ENCODE assay signal across 10 cellular contexts in the genomic region with DNA sequence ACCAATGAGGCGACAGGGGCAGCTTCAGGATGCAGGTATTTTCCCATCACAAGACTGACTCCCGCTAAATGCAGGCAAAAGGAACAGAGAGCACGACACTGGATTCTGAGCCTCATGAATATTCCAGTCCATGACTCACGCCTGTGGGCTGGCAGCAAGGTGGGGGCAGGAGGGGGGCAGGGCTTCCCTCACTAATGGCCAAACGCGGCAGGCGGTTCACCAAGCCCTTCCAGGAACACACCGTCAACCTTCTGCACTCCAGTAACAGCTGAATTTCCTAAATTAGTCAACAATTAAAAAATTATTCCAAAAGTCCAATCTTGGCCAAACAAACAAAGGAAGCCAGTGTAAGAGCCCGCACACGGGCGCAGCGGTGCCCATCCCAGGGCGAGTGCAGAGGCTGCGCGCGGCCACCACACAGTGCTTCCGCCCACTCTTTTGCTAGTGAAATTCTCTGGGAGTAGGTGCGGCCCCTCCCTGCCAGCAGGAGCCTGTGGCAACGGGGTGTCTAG. TPM values are rescaled to one million over a fixed set of nuclear protein-coding genes. Genes with fewer than 3 reads are reported as not detected.
A peak's percentile ranks its signal among the peaks of the same experiment; 100 is the strongest.
DNase-seq lines count a peak whose midpoint lies in the region; ATAC-seq, FAIRE-seq and TF ChIP-seq lines count a peak whose summit lies in the region.
"Had no signal": no experiment of that assay in that cellular context is flagged by ENCODE, and none has a peak within 500 bp of the region (broad histone marks: within the 10 kb centered on the region; RNA-seq: fewer than 3 reads in every experiment).

No MANE protein-coding gene starts in this region.

- H4K20me1 ChIP-seq in osteoblast (ENCODE audit: insufficient read depth, low read length), result peaks cover 6% of the 10 kb centered on the region

- DNase-seq in G401 (ENCODE audit: low spot score) (peak; percentile 64), RWPE1 (ENCODE audit: low spot score) (peak; percentile 51), fibroblast of the conjunctiva (ENCODE audit: low read depth) (peak; percentile 14), osteoblast (ENCODE audit: insufficient read length, low spot score, missing footprints) (peak; percentile 97), GM12891 (ENCODE audit: insufficient read length, low spot score) (no peak), left ventricle myocardium superior (no peak), NCI-H1930 (lab: John Stamatoyannopoulos, UW) (no peak)
- DNase-seq: activated CD4-positive, alpha-beta memory T cell treated with anti-CD3 and anti-CD28 coated beads, Interleukin-2, amount 10 ng/mL, durations not matched to agents 7 days and 5 days; effector CD4-positive, alpha-beta T cell had no signal

- POLR2A ChIA-PET in RWPE1 (lab: Yijun Ruan, JAX; ENCODE audit: low non-redundant PET), result no interaction called here

- no peak for FAIRE-seq in GM12891 (lab: Jason Lieb, UNC)

- peak overlapping the region; percentile 54 for H3K27ac ChIP-seq in RWPE1
- peak overlapping the region; percentile 61 for H3K27ac ChIP-seq in osteoblast (ENCODE audit: low read depth, low read length)

- no peaks in the 10 kb centered on the region for H3K79me2 ChIP-seq in osteoblast (ENCODE audit: insufficient read depth, low read length)

- no peaks in the 10 kb centered on the region for H3K36me3 ChIP-seq in osteoblast (ENCODE audit: insufficient read depth, low read length)

- CTCF ChIA-PET in RWPE1 (lab: Yijun Ruan, JAX), result no interaction called here

- intact Hi-C loops in left ventricle myocardium superior (cut with micrococcal nuclease), result no loop called here

- H3K4me2 ChIP-seq in osteoblast (ENCODE audit: insufficient read depth, low read length), result no peak overlapping the region

- no peak overlapping the region for H2AFZ ChIP-seq in osteoblast (ENCODE audit: low read length)

- H3K27me3 ChIP-seq in osteoblast (ENCODE audit: insufficient read depth, low read length), result no peaks in the 10 kb centered on the region

- ATAC-seq in HG03457 (IDR thresholded peaks at IDR 0.05; ENCODE audit: unreplicated experiment), result no peak
- no peak for ATAC-seq in left ventricle myocardium superior

- no peaks in the 10 kb centered on the region for H3K9me3 ChIP-seq in osteoblast (ENCODE audit: low read depth, low read length)

- H3K4me1 ChIP-seq in osteoblast (ENCODE audit: insufficient read depth, low read length), result peaks cover 19% of the 10 kb centered on the region

- in situ Hi-C loops in G401 (cut with HindIII; ENCODE audit: low sequenced_read_pairs), result no loop called here

- no peak for TF ChIP-seq CTCF in RWPE1 (conservative IDR thresholded peaks at IDR 0.05; ENCODE audit: low read depth)
- TF ChIP-seq CTCF in osteoblast (IDR thresholded peaks at IDR 0.05; ENCODE audit: extremely low read depth, low read depth, low read length), result no peak

- H3K4me3 ChIP-seq in osteoblast (ENCODE audit: insufficient read depth, low read length), result no peak overlapping the region

- TF ChIP-seq POLR2A in GM12891 (IDR thresholded peaks at IDR 0.05; ENCODE audit: low read depth, low read length), result no peak

TF ChIP-seq in GM12891, 5 proteins besides CTCF, POLR2A, EP300 and RAD21:
- no peak for TF ChIP-seq SPI1 (IDR thresholded peaks at IDR 0.05; ENCODE audit: low read depth, low read length)
- TF ChIP-seq TAF1 (IDR thresholded peaks at IDR 0.05; ENCODE audit: low read depth, low read length), result no peak
- no peak for TF ChIP-seq POLR2AphosphoS5 (IDR thresholded peaks at IDR 0.05; ENCODE audit: low read depth, low read length)
- no peak for TF ChIP-seq POU2F2 (IDR thresholded peaks at IDR 0.05; ENCODE audit: low read depth, low read length)
- no peak for TF ChIP-seq PAX5 (IDR thresholded peaks at IDR 0.05; ENCODE audit: insufficient read depth, low read length, severe bottlenecking)

RNA-seq across cellular contexts. Expression of a gene that starts 12.5 kb away (rescaled TPM):
- total RNA-seq in G401 (2014; rRNA removed; shearing (Covaris generic)), result 3.3 and 4.5 TPM in 2 replicates
- total RNA-seq in osteoblast (2.9 and 4.0 TPM in 2 replicates), left ventricle myocardium superior (7.7 TPM)
- polyA plus RNA-seq in GM12891 (2012; ENCODE audit: low read depth, missing spikeins), result 0.87 TPM

RNA-seq across cellular contexts. Expression of a gene that starts 29.5 kb away (rescaled TPM):
- total RNA-seq in G401 (2014; rRNA removed; shearing (Covaris generic)), result not detected in 2 replicates
- total RNA-seq in osteoblast (not detected in 2 replicates), left ventricle myocardium superior (not detected)
- polyA plus RNA-seq in GM12891 (2012; ENCODE audit: low read depth, missing spikeins), result not detected
- total RNA-seq: activated CD4-positive, alpha-beta memory T cell treated with anti-CD3 and anti-CD28 coated beads, Interleukin-2, amount 10 ng/mL, durations not matched to agents 7 days and 5 days had no signal

RNA-seq across cellular contexts. Expression of a gene that starts 37.7 kb away (rescaled TPM):
- 93.8 and 107 TPM in 2 replicates for total RNA-seq in G401 (2014; rRNA removed; shearing (Covaris generic))
- total RNA-seq in osteoblast (60.8 and 63.6 TPM in 2 replicates), left ventricle myocardium superior (52.9 TPM)
- 19.3 TPM for polyA plus RNA-seq in GM12891 (2012; ENCODE audit: low read depth, missing spikeins)

Comparison
In these comparisons a context has a peak if more than half of its experiments do, and no peak if none do; other contexts are left out.
1. DNase-seq: peak in G401 (single experiment), RWPE1 (single experiment), fibroblast of the conjunctiva (single experiment) and osteoblast (single experiment); none in GM12891 (single experiment), left ventricle myocardium superior (single experiment) and NCI-H1930 (0 of 2).